In the genomic region with DNA sequence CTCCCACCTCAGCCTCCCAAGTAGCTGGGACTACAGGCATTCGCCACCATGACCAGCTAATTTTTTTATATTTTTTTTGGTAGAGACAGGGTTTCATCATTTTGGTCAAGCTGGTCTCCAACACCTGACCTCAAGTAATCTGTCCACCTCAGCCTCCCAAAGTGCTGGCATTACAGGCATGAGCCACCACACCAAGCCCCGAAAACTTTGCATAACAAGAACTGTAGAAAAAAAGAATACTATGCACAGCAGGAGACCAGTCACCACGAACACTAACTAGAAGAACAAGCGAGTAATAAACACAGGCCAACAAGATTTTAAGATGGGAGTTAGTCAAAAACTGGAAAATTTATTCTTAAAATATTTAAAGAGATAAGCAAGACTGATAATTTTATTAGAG, we compare ENCODE assay signal across 30 cellular contexts.
"Had no signal": no experiment of that assay in that cellular context is flagged by ENCODE, and none has a peak within 500 bp of the region (broad histone marks: within the 10 kb centered on the region; RNA-seq: fewer than 3 reads in every experiment).

No MANE protein-coding gene starts in this region.

- H3K4me1 ChIP-seq: left lung, lower lobe of right lung, prostate gland, stomach, testis, thyroid gland, transverse colon, upper lobe of left lung, vagina had no signal

- H3K9me3 Mint-ChIP-seq: naive thymus-derived CD8-positive, alpha-beta T cell; nephron; neural crest cell; stimulated activated naive B cell treated with anti-CD40 and anti-IgM and Interleukin-4, amounts not matched to agents 10 μg/mL and 1 μg/mL and 100 μg/mL, for 72 hours had no signal

- H3K27ac ChIP-seq: left lung, lower lobe of right lung, pancreas, prostate gland, skin epidermis, stomach, testis, thyroid gland, transverse colon, upper lobe of left lung, vagina had no signal

- H3K36me3 Mint-ChIP-seq: naive thymus-derived CD8-positive, alpha-beta T cell; stimulated activated naive B cell treated with anti-CD40 and anti-IgM and Interleukin-4, amounts not matched to agents 10 μg/mL and 1 μg/mL and 100 μg/mL, for 72 hours had no signal

- H3K27me3 Mint-ChIP-seq: naive thymus-derived CD8-positive, alpha-beta T cell; stimulated activated naive B cell treated with anti-CD40 and anti-IgM and Interleukin-4, amounts not matched to agents 10 μg/mL and 1 μg/mL and 100 μg/mL, for 72 hours had no signal

- H3K4me3 Mint-ChIP-seq: naive thymus-derived CD8-positive, alpha-beta T cell; nephron; neural crest cell; stimulated activated naive B cell treated with anti-CD40 and anti-IgM and Interleukin-4, amounts not matched to agents 10 μg/mL and 1 μg/mL and 100 μg/mL, for 72 hours had no signal

- H3K4me1 Mint-ChIP-seq: naive thymus-derived CD8-positive, alpha-beta T cell; nephron; neural crest cell; stimulated activated naive B cell treated with anti-CD40 and anti-IgM and Interleukin-4, amounts not matched to agents 10 μg/mL and 1 μg/mL and 100 μg/mL, for 72 hours had no signal

- DNase-seq: kidney glomerular epithelial cell; left cardiac atrium; left lung; lower lobe of right lung; mammary epithelial cell; mesenchymal stem cell; naive thymus-derived CD8-positive, alpha-beta T cell; nucleus accumbens; pancreas; posterior cingulate gyrus; retina; right cardiac atrium; stimulated activated CD4-positive, alpha-beta T cell treated with anti-CD3 and anti-CD28 coated beads, Interleukin-12 subunit alpha, Interleukin-12 subunit beta, amount 100 ng/mL, for 4 hours; stimulated activated CD4-positive, alpha-beta T cell treated with anti-CD3 and anti-CD28 coated beads, Interleukin-15, amount 100 ng/mL, for 24 hours; stimulated activated CD4-positive, alpha-beta T cell treated with anti-CD3 and anti-CD28 coated beads, Interleukin-2, amount 100 ng/mL, for 24 hours; stimulated activated CD4-positive, alpha-beta T cell treated with anti-CD3 and anti-CD28 coated beads, Interleukin-4, amount 100 ng/mL, for 1 hour; stimulated activated naive B cell treated with anti-CD40 and anti-IgM and Interleukin-4, amounts not matched to agents 10 μg/mL and 1 μg/mL and 100 μg/mL, for 72 hours; stimulated activated naive CD8-positive, alpha-beta T cell treated with anti-CD3 and anti-CD28 coated beads, Interleukin-15, Interleukin-2, amounts not matched to agents 100 U/mL and 50 U/mL, for 24 hours; stomach; testis; thyroid gland; transverse colon; upper lobe of left lung had no signal

- ATAC-seq: left cardiac atrium; left lung; lower lobe of right lung; naive thymus-derived CD8-positive, alpha-beta T cell; pancreas; right cardiac atrium; sciatic nerve; stimulated activated naive B cell treated with anti-CD40 and anti-IgM and Interleukin-4, amounts not matched to agents 10 μg/mL and 1 μg/mL and 100 μg/mL, for 72 hours; stimulated activated naive CD8-positive, alpha-beta T cell treated with anti-CD3 and anti-CD28 coated beads, Interleukin-15, Interleukin-2, amounts not matched to agents 100 U/mL and 50 U/mL, for 24 hours had no signal

- FAIRE-seq: keratinocyte had no signal

- H3K4me3 ChIP-seq: left lung, lower lobe of right lung, pancreas, prostate gland, skin epidermis, stomach, testis, thyroid gland, transverse colon, upper lobe of left lung, vagina had no signal

- H3K9me3 ChIP-seq: left lung, lower lobe of right lung, pancreas, prostate gland, stomach, testis, thyroid gland, transverse colon, upper lobe of left lung, vagina had no signal

- H3K27me3 ChIP-seq: left lung, pancreas, stomach, testis, thyroid gland, transverse colon, upper lobe of left lung, vagina had no signal

- H3K36me3 ChIP-seq: left lung, lower lobe of right lung, pancreas, prostate gland, stomach, thyroid gland, transverse colon, upper lobe of left lung, vagina had no signal

- H3K27ac Mint-ChIP-seq: naive thymus-derived CD8-positive, alpha-beta T cell; nephron; stimulated activated naive B cell treated with anti-CD40 and anti-IgM and Interleukin-4, amounts not matched to agents 10 μg/mL and 1 μg/mL and 100 μg/mL, for 72 hours had no signal
